ENCODE assay signal across 20 cellular contexts in the genomic region with DNA sequence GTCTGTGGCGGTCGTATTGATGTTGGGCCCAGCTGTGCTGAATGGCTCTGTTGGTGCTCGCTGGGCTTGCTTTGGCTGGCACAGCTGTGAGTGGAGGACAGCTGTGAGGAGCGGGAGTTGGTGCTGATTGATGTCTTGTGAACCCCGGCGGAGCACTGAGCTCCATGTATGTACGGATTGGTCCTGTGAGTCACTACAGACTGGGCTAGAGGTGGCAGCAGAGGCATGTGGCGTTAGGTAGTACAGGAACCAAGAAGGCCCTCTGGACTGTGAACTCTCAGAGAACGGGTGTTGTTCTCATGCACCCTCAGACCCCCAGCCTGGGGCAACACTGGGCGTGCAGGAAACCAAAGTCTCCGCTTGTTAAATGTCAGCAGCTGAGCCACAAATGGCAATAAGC.
DNase-seq lines count a peak whose midpoint lies in the region; ATAC-seq, FAIRE-seq and TF ChIP-seq lines count a peak whose summit lies in the region.
"Had no signal": no experiment of that assay in that cellular context is flagged by ENCODE, and none has a peak within 500 bp of the region (broad histone marks: within the 10 kb centered on the region; RNA-seq: fewer than 3 reads in every experiment).

No MANE protein-coding gene starts in this region.

- TF ChIP-seq CTCF in AG04450 (IDR thresholded peaks at IDR 0.05; ENCODE audit: low read depth, low read length) (0 out of 2 replicates have a peak, but pooled peaks have one; percentile 10), IMR-90 (conservative IDR thresholded peaks at IDR 0.05; ENCODE audit: low read depth, low read length) (no peak), H1 (IDR thresholded peaks at IDR 0.05; ENCODE audit: control extremely low read depth in 1 of 3, insufficient read depth in 1 of 3, low read depth in 1 of 3, low read length in 3 of 3) (peak in 1 of 3 experiments; percentile 19; a peak in 1 of 4 replicates), nephron progenitor cell (IDR thresholded peaks at IDR 0.05) (no peak)

- H3K79me2 ChIP-seq in H1 (ENCODE audit: control insufficient read depth in 1 of 2, insufficient read depth in 2 of 2, low read length in 2 of 2) = no peaks in the 10 kb centered on the region

- intact Hi-C loops in IMR-90 (cut with micrococcal nuclease) = no loop called here

- no peak overlapping the region for H3K56ac ChIP-seq in IMR-90 (ENCODE audit: extremely low read depth, insufficient read depth, low read length)
- no peak overlapping the region for H3K56ac ChIP-seq in H1 (replicated peaks; ENCODE audit: insufficient read length, low read depth, low read length)

- H3K4me3 Mint-ChIP-seq in nephron progenitor cell = peak overlapping the region; percentile 60
- no peak overlapping the region for H3K4me3 Mint-ChIP-seq in activated CD8-positive, alpha-beta memory T cell treated with anti-CD3 and anti-CD28 coated beads, Interleukin-2, amount 10 ng/mL, durations not matched to agents 7 days and 5 days
- H3K4me3 Mint-ChIP-seq: CD8-positive, alpha-beta T cell had no signal

- H3K79me1 ChIP-seq in IMR-90 (ENCODE audit: low read depth in 1 of 2, low read length in 2 of 2) (no peaks in the 10 kb centered on the region), H1 (ENCODE audit: low read depth, low read length) (no peaks in the 10 kb centered on the region)

- no peak overlapping the region for H3K4ac ChIP-seq in IMR-90 (ENCODE audit: low read depth, low read length)
- no peak overlapping the region for H3K4ac ChIP-seq in H1 (replicated peaks; ENCODE audit: insufficient read length, low read depth, low read length)

- H3K36me3 Mint-ChIP-seq in nephron progenitor cell (ENCODE audit: low read depth) = peaks cover 49% of the 10 kb centered on the region
- no peaks in the 10 kb centered on the region for H3K36me3 Mint-ChIP-seq in activated CD8-positive, alpha-beta memory T cell treated with anti-CD3 and anti-CD28 coated beads, Interleukin-2, amount 10 ng/mL, durations not matched to agents 7 days and 5 days
- H3K36me3 Mint-ChIP-seq: CD8-positive, alpha-beta T cell had no signal

- H4K20me1 ChIP-seq in IMR-90 (ENCODE audit: insufficient read depth, low read length) (no peaks in the 10 kb centered on the region), H1 (replicated peaks in 1 of 2; ENCODE audit: control insufficient read depth in 1 of 2, insufficient read depth in 2 of 2, low read length in 2 of 2) (no peaks in the 10 kb centered on the region)

- H2AK9ac ChIP-seq in IMR-90 (replicated peaks; ENCODE audit: low read depth, low read length, poor library complexity) = peak overlapping the region; percentile 44

- H3K9me3 ChIP-seq in AG04450 (ENCODE audit: control insufficient read depth, insufficient read depth, low read length) (no peaks in the 10 kb centered on the region; the same call in 1 of the 2 replicates), IMR-90 (ENCODE audit: control insufficient read depth, insufficient read depth, low read length) (no peaks in the 10 kb centered on the region), H1 (ENCODE audit: insufficient read depth in 2 of 2, low read depth in 1 of 2, low read length in 1 of 2) (no peaks in the 10 kb centered on the region)
- H3K9me3 ChIP-seq: heart right ventricle, transverse colon had no signal

- H2AFZ ChIP-seq in IMR-90 (replicated peaks; ENCODE audit: low read length, poor library complexity) (no peak overlapping the region), H1 (ENCODE audit: low read length) (no peak overlapping the region)

- peaks cover 51% of the 10 kb centered on the region for H3K4me1 Mint-ChIP-seq in nephron progenitor cell
- H3K4me1 Mint-ChIP-seq in activated CD8-positive, alpha-beta memory T cell treated with anti-CD3 and anti-CD28 coated beads, Interleukin-2, amount 10 ng/mL, durations not matched to agents 7 days and 5 days = no peaks in the 10 kb centered on the region

- H3K4me1 ChIP-seq in IMR-90 (ENCODE audit: control insufficient read depth, insufficient read depth, low read length) = no peaks in the 10 kb centered on the region
- no peaks in the 10 kb centered on the region for H3K4me1 ChIP-seq in H1 (replicated peaks in 1 of 4; ENCODE audit: control insufficient read depth in 3 of 4, insufficient read depth in 4 of 4, low read length in 3 of 4)
- H3K4me1 ChIP-seq: heart right ventricle, transverse colon had no signal

- H2BK20ac ChIP-seq in IMR-90 (ENCODE audit: low read depth, low read length) (no peak overlapping the region), H1 (ENCODE audit: low read length) (no peak overlapping the region)

- H4K8ac ChIP-seq in IMR-90 (ENCODE audit: low read depth in 2 of 2, low read length in 2 of 2) (no peak overlapping the region), H1 (ENCODE audit: extremely low read depth, insufficient read depth, low read length) (no peak overlapping the region; the same call in 1 of the 2 replicates)

- peaks cover 4% of the 10 kb centered on the region for H3K9me3 Mint-ChIP-seq in nephron progenitor cell
- H3K9me3 Mint-ChIP-seq in activated CD8-positive, alpha-beta memory T cell treated with anti-CD3 and anti-CD28 coated beads, Interleukin-2, amount 10 ng/mL, durations not matched to agents 7 days and 5 days (ENCODE audit: low read depth) = no peaks in the 10 kb centered on the region
- H3K9me3 Mint-ChIP-seq: CD8-positive, alpha-beta T cell had no signal

- H3K23me2 ChIP-seq in H1 (ENCODE audit: low read depth, low read length) = no peaks in the 10 kb centered on the region

- TF ChIP-seq RAD21 in IMR-90 (IDR thresholded peaks at IDR 0.05; ENCODE audit: low read length) (0 out of 2 replicates have a peak, but pooled peaks have one; percentile 6), H1 (IDR thresholded peaks at IDR 0.05 in 1 of 2, conservative IDR thresholded peaks at IDR 0.05 in 1 of 2; ENCODE audit: low read depth in 2 of 2, low read length in 2 of 2) (peak; percentile 1 to 34; a peak in 1 of 4 replicates)

- H3K4me2 ChIP-seq in IMR-90 (ENCODE audit: low read depth, low read length) = no peak overlapping the region
- no peak overlapping the region for H3K4me2 ChIP-seq in H1 (ENCODE audit: insufficient read depth in 1 of 2, low read depth in 2 of 2, low read length in 2 of 2)

- no peak overlapping the region for H3K4me3 ChIP-seq in AG04450 (ENCODE audit: low read depth, low read length)
- no peak overlapping the region for H3K4me3 ChIP-seq in IMR-90 (ENCODE audit: insufficient read depth, low read depth, low read length)
- H3K4me3 ChIP-seq in H1 (ENCODE audit: extremely low read depth in 1 of 4, insufficient read depth in 2 of 4, low read depth in 3 of 4, low read length in 4 of 4) = no peak overlapping the region
- H3K4me3 ChIP-seq: heart right ventricle, transverse colon had no signal

- 44% methylated on average over 7 of the region's 11 CpGs; no CpG with 5 or more reads in 1 of the 2 experiments for WGBS in IMR-90 (ENCODE audit: extremely low coverage in 2 of 2, insufficient read length in 1 of 2), 2 experiments
- 82% methylated on average over 11 of the region's 11 CpGs; no CpG with 5 or more reads in 1 of the 2 experiments for WGBS in H1 (ENCODE audit: extremely low coverage in 1 of 2, insufficient coverage in 1 of 2, insufficient read length in 1 of 2, insufficient replicate concordance in 2 of 2, low coverage in 1 of 2, low lambda C conversion rate in 2 of 2, missing lambda C conversion rate in 1 of 2), 2 experiments

- H2BK12ac ChIP-seq in H1 (ENCODE audit: low read depth, low read length) = no peak overlapping the region

- in situ Hi-C loops in IMR-90 (cut with MboI; ENCODE audit: low sequenced_read_pairs) = no loop called here

- no peak overlapping the region for H2BK5ac ChIP-seq in IMR-90 (ENCODE audit: low read depth, low read length, poor library complexity, severe bottlenecking)
- no peak overlapping the region for H2BK5ac ChIP-seq in H1 (ENCODE audit: low read depth, low read length)

- peaks cover 7% of the 10 kb centered on the region for H3K27me3 Mint-ChIP-seq in nephron progenitor cell (ENCODE audit: low read depth, poor library complexity)
- H3K27me3 Mint-ChIP-seq in activated CD8-positive, alpha-beta memory T cell treated with anti-CD3 and anti-CD28 coated beads, Interleukin-2, amount 10 ng/mL, durations not matched to agents 7 days and 5 days = peaks cover 7% of the 10 kb centered on the region

- DNase-seq in AG04450 (ENCODE audit: low read depth, low spot score) (no peak), IMR-90 (peak; percentile 14), H1 (ENCODE audit: low read depth in 1 of 2, low spot score in 2 of 2) (no peak), nephron progenitor cell (peak; percentile 25), NCI-H146 (lab: John Stamatoyannopoulos, UW) (no peak), SHP77 (lab: John Stamatoyannopoulos, UW) (no peak)
- DNase-seq in activated CD8-positive, alpha-beta memory T cell treated with anti-CD3 and anti-CD28 coated beads, Interleukin-2, amount 10 ng/mL, durations not matched to agents 7 days and 5 days = no peak
- DNase-seq: ACHN; activated effector memory CD4-positive, alpha-beta T cell treated with Interleukin-2 at 50 U/mL for 16 hours; CD8-positive, alpha-beta T cell; GOT3; heart right ventricle; NCI-H2081 treated with DMSO at 0.1 percent for 48 hours; NCI-H526 treated with DMSO at 0.1 percent for 48 hours; retina; stimulated activated naive CD4-positive, alpha-beta T cell treated with Interleukin-2 at 50 U/mL for 16 hours; transverse colon had no signal

- H2AK5ac ChIP-seq in IMR-90 (ENCODE audit: low read depth, low read length) (no peak overlapping the region), H1 (ENCODE audit: low read depth, low read length) (no peak overlapping the region)

- peaks cover 15% of the 10 kb centered on the region for H3K36me3 ChIP-seq in IMR-90 (ENCODE audit: control insufficient read depth, insufficient read depth, low read length)
- no peaks in the 10 kb centered on the region for H3K36me3 ChIP-seq in H1 (ENCODE audit: control insufficient read depth in 2 of 4, insufficient read depth in 4 of 4, low read length in 3 of 4)
- H3K36me3 ChIP-seq: heart right ventricle, transverse colon had no signal

- ATAC-seq in IMR-90 (ENCODE audit: low read depth) (peak; percentile 64; the same call in 1 of the 2 replicates), HG03097 (IDR thresholded peaks at IDR 0.05; ENCODE audit: low FRiP score, unreplicated experiment) (no peak)
- no peak for ATAC-seq in activated CD8-positive, alpha-beta memory T cell treated with anti-CD3 and anti-CD28 coated beads, Interleukin-2, amount 10 ng/mL, durations not matched to agents 7 days and 5 days
- ATAC-seq: activated CD4-positive, CD25-positive, alpha-beta regulatory T cell treated with anti-CD3 and anti-CD28 coated beads, Interleukin-2, amount 50 U/mL, for 24 hours; CD8-positive, alpha-beta T cell had no signal

- CTCF ChIA-PET in AG04450 (lab: Charles Lee) (interaction anchor here (0.6 kb wide), 1 partner anchor 563 kb away, joined by 3 read pairs; no protein-coding TSS in a partner anchor), IMR-90 (lab: Yijun Ruan, JAX) (interaction anchor here (0.8 kb wide), 1 partner anchor 75 kb away, joined by 3 read pairs; no protein-coding TSS in a partner anchor), H1 (lab: Charles Lee; ENCODE audit: partially characterized antibody) (interaction anchor here (1.2 kb wide), 1 partner anchor 13 kb away, joined by 5 read pairs; no protein-coding TSS in a partner anchor)
- CTCF ChIA-PET in activated CD8-positive, alpha-beta memory T cell treated with anti-CD3 and anti-CD28 coated beads, Interleukin-2, amount 10 ng/mL, durations not matched to agents 7 days and 5 days (lab: Charles Lee) = no interaction called here

- TF ChIP-seq POLR2A in IMR-90 (IDR thresholded peaks at IDR 0.05; ENCODE audit: low read depth, low read length) = no peak
- no peak for TF ChIP-seq POLR2A in H1 (IDR thresholded peaks at IDR 0.05; ENCODE audit: control extremely low read depth in 1 of 2, low read depth in 2 of 2, low read length in 2 of 2)

- H4K91ac ChIP-seq in IMR-90 (ENCODE audit: insufficient read depth, low read depth, low read length) (no peak overlapping the region), H1 (replicated peaks; ENCODE audit: insufficient read length, low read length) (no peak overlapping the region)

- H3K18ac ChIP-seq in IMR-90 (ENCODE audit: low read depth, low read length) (no peak overlapping the region), H1 (ENCODE audit: extremely low read depth, low read length) (no peak overlapping the region)

- no peak for FAIRE-seq in H1 (lab: Jason Lieb, UNC)
- FAIRE-seq: islet of Langerhans had no signal

- H2BK120ac ChIP-seq in IMR-90 (ENCODE audit: low read depth, low read length) = no peak overlapping the region
- H2BK120ac ChIP-seq in H1 (replicated peaks; ENCODE audit: low read depth, low read length) = no peak overlapping the region

- H3K14ac ChIP-seq in IMR-90 (replicated peaks; ENCODE audit: low read depth, low read length) (no peak overlapping the region), H1 (ENCODE audit: insufficient read length) (no peak overlapping the region)

- H3K27me3 ChIP-seq in AG04450 (ENCODE audit: control insufficient read depth, insufficient read depth, low read length) = no peaks in the 10 kb centered on the region
- no peaks in the 10 kb centered on the region for H3K27me3 ChIP-seq in IMR-90 (ENCODE audit: control insufficient read depth, insufficient read depth, low read length)
- H3K27me3 ChIP-seq in H1 (replicated peaks in 1 of 4; ENCODE audit: control insufficient read depth in 3 of 4, extremely low read depth in 1 of 4, insufficient read depth in 3 of 4, low read length in 3 of 4) = no peaks in the 10 kb centered on the region
- H3K27me3 ChIP-seq: transverse colon had no signal

- H4K5ac ChIP-seq in IMR-90 (ENCODE audit: low read depth, low read length) = no peak overlapping the region
- no peak overlapping the region for H4K5ac ChIP-seq in H1 (ENCODE audit: insufficient read length, low read depth, low read length)

- POLR2A ChIA-PET in AG04450 (lab: Yijun Ruan, JAX) = interaction anchor here (0.7 kb wide), 1 partner anchor 150 kb away, joined by 8 read pairs; no protein-coding TSS in a partner anchor
- POLR2A ChIA-PET in IMR-90 (lab: Charles Lee; ENCODE audit: unreplicated experiment) = no interaction called here
- POLR2A ChIA-PET in H1 (lab: Charles Lee; ENCODE audit: partially characterized antibody) = no interaction called here

- no TSS peak for BruUV-seq in IMR-90 (replicated peaks; lab: Mats Ljungman, UMichigan)

- H3K27ac ChIP-seq in AG04450 (ENCODE audit: low read depth, low read length) = no peak overlapping the region
- no peak overlapping the region for H3K27ac ChIP-seq in IMR-90 (ENCODE audit: insufficient read depth, low read length)
- no peak overlapping the region for H3K27ac ChIP-seq in H1 (ENCODE audit: low read depth, low read length)
- H3K27ac ChIP-seq: heart right ventricle, transverse colon had no signal

- no peaks in the 10 kb centered on the region for H3K9me1 ChIP-seq in IMR-90 (ENCODE audit: insufficient read depth, low read length)

- dilution Hi-C loops in IMR-90 (cut with HindIII; ENCODE audit: low sequenced_read_pairs, unreplicated experiment) = no loop called here

- H2BK15ac ChIP-seq in IMR-90 (ENCODE audit: low read depth, low read length) (no peak overlapping the region), H1 (ENCODE audit: low read length) (no peak overlapping the region)

- H3K23ac ChIP-seq in IMR-90 (ENCODE audit: low read depth, low read length) (no peak overlapping the region), H1 (ENCODE audit: insufficient read length) (no peak overlapping the region)

- peak overlapping the region; percentile 66 for H3K27ac Mint-ChIP-seq in nephron progenitor cell
- no peak overlapping the region for H3K27ac Mint-ChIP-seq in activated CD8-positive, alpha-beta memory T cell treated with anti-CD3 and anti-CD28 coated beads, Interleukin-2, amount 10 ng/mL, durations not matched to agents 7 days and 5 days
- H3K27ac Mint-ChIP-seq: CD8-positive, alpha-beta T cell had no signal

- H3K9ac ChIP-seq in IMR-90 (ENCODE audit: low read depth, low read length) (no peak overlapping the region), H1 (replicated peaks in 1 of 4; ENCODE audit: extremely low read depth in 1 of 4, low read depth in 3 of 4, low read length in 3 of 4) (no peak overlapping the region)

- TF ChIP-seq EP300 in H1 (IDR thresholded peaks at IDR 0.05; ENCODE audit: borderline replicate concordance in 1 of 2, low read depth in 2 of 2, low read length in 2 of 2) = no peak

Comparison
In these comparisons a context has a peak if more than half of its experiments do, and no peak if none do; other contexts are left out.
1. DNase-seq: peak in IMR-90 (single experiment) and nephron progenitor cell (single experiment); none in AG04450 (single experiment), H1 (0 of 2), NCI-H146 (single experiment), activated CD8-positive, alpha-beta memory T cell treated with anti-CD3 and anti-CD28 coated beads, Interleukin-2, amount 10 ng/mL, durations not matched to agents 7 days and 5 days (single experiment) and SHP77 (0 of 2).